ENCODE assay signal across 1 cellular context in the genomic region with DNA sequence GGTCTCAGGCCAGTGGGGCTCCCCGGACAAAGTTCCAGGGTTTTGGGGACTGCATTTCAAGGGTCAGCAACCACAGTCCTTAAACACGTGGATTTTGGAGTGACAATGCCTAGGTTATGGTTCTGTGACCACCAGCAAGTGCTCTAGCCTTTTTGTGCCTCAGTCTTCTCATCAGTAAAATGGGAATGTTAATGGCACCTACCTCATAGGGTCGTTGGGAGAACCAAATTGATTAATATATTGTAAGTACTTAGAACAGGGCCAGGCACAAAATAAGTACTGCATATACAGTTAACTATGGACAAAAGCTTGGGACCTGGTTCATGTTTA.
A peak's percentile ranks its signal among the peaks of the same experiment; 100 is the strongest.
TF ChIP-seq lines count a peak whose summit lies in the region.

No MANE protein-coding gene starts in this region.

TF ChIP-seq in HepG2, 621 proteins besides CTCF, POLR2A, EP300 and RAD21 (continues in another document):
- TF ChIP-seq DR1 (CRISPR knock-in tag; IDR thresholded peaks at IDR 0.05) (no peak), RCOR2 (CRISPR knock-in tag; IDR thresholded peaks at IDR 0.05) (peak; percentile 76; the same call in 1 of the 2 replicates), ZNF24 (IDR thresholded peaks at IDR 0.05) (0 out of 2 replicates have a peak, but pooled peaks have one; percentile 24), ZNF629 (CRISPR knock-in tag; conservative IDR thresholded peaks at IDR 0.05) (peak; percentile 99), ZFP36L1 (CRISPR knock-in tag; IDR thresholded peaks at IDR 0.05) (no peak), ZMYM2 (CRISPR knock-in tag; IDR thresholded peaks at IDR 0.05) (peak; percentile 72; the same call in 1 of the 2 replicates), ADNP (CRISPR knock-in tag; IDR thresholded peaks at IDR 0.05) (peak; percentile 94), MED1 (CRISPR knock-in tag; IDR thresholded peaks at IDR 0.05) (no peak), ZMYM4 (CRISPR knock-in tag; IDR thresholded peaks at IDR 0.05) (peak; percentile 8; the same call in 1 of the 2 replicates), ZNF788 (CRISPR knock-in tag; IDR thresholded peaks at IDR 0.05; ENCODE audit: borderline replicate concordance) (no peak), NCOA2 (CRISPR knock-in tag; IDR thresholded peaks at IDR 0.05) (0 out of 2 replicates have a peak, but pooled peaks have one; percentile 12), PCBP2 (optimal IDR thresholded peaks at IDR 0.05; ENCODE audit: low read depth, low read length, poor library complexity, severe bottlenecking) (no peak), ZNF772 (CRISPR knock-in tag; IDR thresholded peaks at IDR 0.05) (no peak), SALL1 (CRISPR knock-in tag; IDR thresholded peaks at IDR 0.05) (no peak), CHD4 (IDR thresholded peaks at IDR 0.05; ENCODE audit: borderline replicate concordance, low read length) (peak; percentile 99), POLR2G (IDR thresholded peaks at IDR 0.05; ENCODE audit: low read depth, low read length) (no peak), NFRKB (IDR thresholded peaks at IDR 0.05) (no peak), KDM1A (CRISPR knock-in tag; IDR thresholded peaks at IDR 0.05) (peak; percentile 91; the same call in 1 of the 2 replicates), ZNF644 (CRISPR knock-in tag; IDR thresholded peaks at IDR 0.05; ENCODE audit: low read depth) (0 out of 2 replicates have a peak, but pooled peaks have one; percentile 15), SRF (IDR thresholded peaks at IDR 0.05; ENCODE audit: low read depth, low read length) (no peak)
- TF ChIP-seq, protein P1, sequence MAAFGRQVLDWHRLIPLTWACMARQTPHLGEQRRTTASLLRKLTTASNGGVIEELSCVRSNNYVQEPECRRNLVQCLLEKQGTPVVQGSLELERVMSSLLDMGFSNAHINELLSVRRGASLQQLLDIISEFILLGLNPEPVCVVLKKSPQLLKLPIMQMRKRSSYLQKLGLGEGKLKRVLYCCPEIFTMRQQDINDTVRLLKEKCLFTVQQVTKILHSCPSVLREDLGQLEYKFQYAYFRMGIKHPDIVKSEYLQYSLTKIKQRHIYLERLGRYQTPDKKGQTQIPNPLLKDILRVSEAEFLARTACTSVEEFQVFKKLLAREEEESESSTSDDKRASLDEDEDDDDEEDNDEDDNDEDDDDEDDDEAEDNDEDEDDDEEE (CRISPR knock-in tag; IDR thresholded peaks at IDR 0.05): 0 out of 2 replicates have a peak, but pooled peaks have one; percentile 44
- TF ChIP-seq, protein P2, sequence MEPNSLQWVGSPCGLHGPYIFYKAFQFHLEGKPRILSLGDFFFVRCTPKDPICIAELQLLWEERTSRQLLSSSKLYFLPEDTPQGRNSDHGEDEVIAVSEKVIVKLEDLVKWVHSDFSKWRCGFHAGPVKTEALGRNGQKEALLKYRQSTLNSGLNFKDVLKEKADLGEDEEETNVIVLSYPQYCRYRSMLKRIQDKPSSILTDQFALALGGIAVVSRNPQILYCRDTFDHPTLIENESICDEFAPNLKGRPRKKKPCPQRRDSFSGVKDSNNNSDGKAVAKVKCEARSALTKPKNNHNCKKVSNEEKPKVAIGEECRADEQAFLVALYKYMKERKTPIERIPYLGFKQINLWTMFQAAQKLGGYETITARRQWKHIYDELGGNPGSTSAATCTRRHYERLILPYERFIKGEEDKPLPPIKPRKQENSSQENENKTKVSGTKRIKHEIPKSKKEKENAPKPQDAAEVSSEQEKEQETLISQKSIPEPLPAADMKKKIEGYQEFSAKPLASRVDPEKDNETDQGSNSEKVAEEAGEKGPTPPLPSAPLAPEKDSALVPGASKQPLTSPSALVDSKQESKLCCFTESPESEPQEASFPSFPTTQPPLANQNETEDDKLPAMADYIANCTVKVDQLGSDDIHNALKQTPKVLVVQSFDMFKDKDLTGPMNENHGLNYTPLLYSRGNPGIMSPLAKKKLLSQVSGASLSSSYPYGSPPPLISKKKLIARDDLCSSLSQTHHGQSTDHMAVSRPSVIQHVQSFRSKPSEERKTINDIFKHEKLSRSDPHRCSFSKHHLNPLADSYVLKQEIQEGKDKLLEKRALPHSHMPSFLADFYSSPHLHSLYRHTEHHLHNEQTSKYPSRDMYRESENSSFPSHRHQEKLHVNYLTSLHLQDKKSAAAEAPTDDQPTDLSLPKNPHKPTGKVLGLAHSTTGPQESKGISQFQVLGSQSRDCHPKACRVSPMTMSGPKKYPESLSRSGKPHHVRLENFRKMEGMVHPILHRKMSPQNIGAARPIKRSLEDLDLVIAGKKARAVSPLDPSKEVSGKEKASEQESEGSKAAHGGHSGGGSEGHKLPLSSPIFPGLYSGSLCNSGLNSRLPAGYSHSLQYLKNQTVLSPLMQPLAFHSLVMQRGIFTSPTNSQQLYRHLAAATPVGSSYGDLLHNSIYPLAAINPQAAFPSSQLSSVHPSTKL (CRISPR knock-in tag; IDR thresholded peaks at IDR 0.05): no peak
- TF ChIP-seq, protein P3, sequence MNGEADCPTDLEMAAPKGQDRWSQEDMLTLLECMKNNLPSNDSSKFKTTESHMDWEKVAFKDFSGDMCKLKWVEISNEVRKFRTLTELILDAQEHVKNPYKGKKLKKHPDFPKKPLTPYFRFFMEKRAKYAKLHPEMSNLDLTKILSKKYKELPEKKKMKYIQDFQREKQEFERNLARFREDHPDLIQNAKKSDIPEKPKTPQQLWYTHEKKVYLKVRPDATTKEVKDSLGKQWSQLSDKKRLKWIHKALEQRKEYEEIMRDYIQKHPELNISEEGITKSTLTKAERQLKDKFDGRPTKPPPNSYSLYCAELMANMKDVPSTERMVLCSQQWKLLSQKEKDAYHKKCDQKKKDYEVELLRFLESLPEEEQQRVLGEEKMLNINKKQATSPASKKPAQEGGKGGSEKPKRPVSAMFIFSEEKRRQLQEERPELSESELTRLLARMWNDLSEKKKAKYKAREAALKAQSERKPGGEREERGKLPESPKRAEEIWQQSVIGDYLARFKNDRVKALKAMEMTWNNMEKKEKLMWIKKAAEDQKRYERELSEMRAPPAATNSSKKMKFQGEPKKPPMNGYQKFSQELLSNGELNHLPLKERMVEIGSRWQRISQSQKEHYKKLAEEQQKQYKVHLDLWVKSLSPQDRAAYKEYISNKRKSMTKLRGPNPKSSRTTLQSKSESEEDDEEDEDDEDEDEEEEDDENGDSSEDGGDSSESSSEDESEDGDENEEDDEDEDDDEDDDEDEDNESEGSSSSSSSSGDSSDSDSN (CRISPR knock-in tag; IDR thresholded peaks at IDR 0.05): peak; percentile 2; the same call in 1 of the 2 replicates
- TF ChIP-seq, protein P4, sequence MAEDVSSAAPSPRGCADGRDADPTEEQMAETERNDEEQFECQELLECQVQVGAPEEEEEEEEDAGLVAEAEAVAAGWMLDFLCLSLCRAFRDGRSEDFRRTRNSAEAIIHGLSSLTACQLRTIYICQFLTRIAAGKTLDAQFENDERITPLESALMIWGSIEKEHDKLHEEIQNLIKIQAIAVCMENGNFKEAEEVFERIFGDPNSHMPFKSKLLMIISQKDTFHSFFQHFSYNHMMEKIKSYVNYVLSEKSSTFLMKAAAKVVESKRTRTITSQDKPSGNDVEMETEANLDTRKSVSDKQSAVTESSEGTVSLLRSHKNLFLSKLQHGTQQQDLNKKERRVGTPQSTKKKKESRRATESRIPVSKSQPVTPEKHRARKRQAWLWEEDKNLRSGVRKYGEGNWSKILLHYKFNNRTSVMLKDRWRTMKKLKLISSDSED (CRISPR knock-in tag; IDR thresholded peaks at IDR 0.05): no peak
- TF ChIP-seq, protein P5, sequence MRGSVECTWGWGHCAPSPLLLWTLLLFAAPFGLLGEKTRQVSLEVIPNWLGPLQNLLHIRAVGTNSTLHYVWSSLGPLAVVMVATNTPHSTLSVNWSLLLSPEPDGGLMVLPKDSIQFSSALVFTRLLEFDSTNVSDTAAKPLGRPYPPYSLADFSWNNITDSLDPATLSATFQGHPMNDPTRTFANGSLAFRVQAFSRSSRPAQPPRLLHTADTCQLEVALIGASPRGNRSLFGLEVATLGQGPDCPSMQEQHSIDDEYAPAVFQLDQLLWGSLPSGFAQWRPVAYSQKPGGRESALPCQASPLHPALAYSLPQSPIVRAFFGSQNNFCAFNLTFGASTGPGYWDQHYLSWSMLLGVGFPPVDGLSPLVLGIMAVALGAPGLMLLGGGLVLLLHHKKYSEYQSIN (CRISPR knock-in tag; IDR thresholded peaks at IDR 0.05; ENCODE audit: borderline replicate concordance): no peak
- TF ChIP-seq, protein P6, sequence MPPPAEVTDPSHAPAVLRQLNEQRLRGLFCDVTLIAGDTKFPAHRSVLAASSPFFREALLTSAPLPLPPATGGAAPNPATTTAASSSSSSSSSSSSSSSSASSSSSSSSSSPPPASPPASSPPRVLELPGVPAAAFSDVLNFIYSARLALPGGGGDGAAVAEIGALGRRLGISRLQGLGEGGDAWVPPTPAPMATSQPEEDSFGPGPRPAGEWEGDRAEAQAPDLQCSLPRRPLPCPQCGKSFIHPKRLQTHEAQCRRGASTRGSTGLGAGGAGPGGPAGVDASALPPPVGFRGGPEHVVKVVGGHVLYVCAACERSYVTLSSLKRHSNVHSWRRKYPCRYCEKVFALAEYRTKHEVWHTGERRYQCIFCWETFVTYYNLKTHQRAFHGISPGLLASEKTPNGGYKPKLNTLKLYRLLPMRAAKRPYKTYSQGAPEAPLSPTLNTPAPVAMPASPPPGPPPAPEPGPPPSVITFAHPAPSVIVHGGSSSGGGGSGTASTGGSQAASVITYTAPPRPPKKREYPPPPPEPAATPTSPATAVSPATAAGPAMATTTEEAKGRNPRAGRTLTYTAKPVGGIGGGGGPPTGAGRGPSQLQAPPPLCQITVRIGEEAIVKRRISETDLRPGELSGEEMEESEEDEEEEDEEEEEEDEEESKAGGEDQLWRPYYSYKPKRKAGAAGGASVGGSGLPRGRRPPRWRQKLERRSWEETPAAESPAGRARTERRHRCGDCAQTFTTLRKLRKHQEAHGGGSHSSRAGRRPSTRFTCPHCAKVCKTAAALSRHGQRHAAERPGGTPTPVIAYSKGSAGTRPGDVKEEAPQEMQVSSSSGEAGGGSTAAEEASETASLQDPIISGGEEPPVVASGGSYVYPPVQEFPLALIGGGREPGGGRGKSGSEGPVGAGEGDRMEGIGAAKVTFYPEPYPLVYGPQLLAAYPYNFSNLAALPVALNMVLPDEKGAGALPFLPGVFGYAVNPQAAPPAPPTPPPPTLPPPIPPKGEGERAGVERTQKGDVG (CRISPR knock-in tag; IDR thresholded peaks at IDR 0.05; ENCODE audit: borderline replicate concordance): no peak
- TF ChIP-seq, protein P7, sequence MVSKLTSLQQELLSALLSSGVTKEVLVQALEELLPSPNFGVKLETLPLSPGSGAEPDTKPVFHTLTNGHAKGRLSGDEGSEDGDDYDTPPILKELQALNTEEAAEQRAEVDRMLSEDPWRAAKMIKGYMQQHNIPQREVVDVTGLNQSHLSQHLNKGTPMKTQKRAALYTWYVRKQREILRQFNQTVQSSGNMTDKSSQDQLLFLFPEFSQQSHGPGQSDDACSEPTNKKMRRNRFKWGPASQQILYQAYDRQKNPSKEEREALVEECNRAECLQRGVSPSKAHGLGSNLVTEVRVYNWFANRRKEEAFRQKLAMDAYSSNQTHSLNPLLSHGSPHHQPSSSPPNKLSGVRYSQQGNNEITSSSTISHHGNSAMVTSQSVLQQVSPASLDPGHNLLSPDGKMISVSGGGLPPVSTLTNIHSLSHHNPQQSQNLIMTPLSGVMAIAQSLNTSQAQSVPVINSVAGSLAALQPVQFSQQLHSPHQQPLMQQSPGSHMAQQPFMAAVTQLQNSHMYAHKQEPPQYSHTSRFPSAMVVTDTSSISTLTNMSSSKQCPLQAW (CRISPR knock-in tag; IDR thresholded peaks at IDR 0.05): peak; percentile 26; the same call in 1 of the 2 replicates
- TF ChIP-seq, protein P8, sequence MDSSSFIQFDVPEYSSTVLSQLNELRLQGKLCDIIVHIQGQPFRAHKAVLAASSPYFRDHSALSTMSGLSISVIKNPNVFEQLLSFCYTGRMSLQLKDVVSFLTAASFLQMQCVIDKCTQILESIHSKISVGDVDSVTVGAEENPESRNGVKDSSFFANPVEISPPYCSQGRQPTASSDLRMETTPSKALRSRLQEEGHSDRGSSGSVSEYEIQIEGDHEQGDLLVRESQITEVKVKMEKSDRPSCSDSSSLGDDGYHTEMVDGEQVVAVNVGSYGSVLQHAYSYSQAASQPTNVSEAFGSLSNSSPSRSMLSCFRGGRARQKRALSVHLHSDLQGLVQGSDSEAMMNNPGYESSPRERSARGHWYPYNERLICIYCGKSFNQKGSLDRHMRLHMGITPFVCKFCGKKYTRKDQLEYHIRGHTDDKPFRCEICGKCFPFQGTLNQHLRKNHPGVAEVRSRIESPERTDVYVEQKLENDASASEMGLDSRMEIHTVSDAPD (CRISPR knock-in tag; IDR thresholded peaks at IDR 0.05): no peak
- TF ChIP-seq, protein P9, sequence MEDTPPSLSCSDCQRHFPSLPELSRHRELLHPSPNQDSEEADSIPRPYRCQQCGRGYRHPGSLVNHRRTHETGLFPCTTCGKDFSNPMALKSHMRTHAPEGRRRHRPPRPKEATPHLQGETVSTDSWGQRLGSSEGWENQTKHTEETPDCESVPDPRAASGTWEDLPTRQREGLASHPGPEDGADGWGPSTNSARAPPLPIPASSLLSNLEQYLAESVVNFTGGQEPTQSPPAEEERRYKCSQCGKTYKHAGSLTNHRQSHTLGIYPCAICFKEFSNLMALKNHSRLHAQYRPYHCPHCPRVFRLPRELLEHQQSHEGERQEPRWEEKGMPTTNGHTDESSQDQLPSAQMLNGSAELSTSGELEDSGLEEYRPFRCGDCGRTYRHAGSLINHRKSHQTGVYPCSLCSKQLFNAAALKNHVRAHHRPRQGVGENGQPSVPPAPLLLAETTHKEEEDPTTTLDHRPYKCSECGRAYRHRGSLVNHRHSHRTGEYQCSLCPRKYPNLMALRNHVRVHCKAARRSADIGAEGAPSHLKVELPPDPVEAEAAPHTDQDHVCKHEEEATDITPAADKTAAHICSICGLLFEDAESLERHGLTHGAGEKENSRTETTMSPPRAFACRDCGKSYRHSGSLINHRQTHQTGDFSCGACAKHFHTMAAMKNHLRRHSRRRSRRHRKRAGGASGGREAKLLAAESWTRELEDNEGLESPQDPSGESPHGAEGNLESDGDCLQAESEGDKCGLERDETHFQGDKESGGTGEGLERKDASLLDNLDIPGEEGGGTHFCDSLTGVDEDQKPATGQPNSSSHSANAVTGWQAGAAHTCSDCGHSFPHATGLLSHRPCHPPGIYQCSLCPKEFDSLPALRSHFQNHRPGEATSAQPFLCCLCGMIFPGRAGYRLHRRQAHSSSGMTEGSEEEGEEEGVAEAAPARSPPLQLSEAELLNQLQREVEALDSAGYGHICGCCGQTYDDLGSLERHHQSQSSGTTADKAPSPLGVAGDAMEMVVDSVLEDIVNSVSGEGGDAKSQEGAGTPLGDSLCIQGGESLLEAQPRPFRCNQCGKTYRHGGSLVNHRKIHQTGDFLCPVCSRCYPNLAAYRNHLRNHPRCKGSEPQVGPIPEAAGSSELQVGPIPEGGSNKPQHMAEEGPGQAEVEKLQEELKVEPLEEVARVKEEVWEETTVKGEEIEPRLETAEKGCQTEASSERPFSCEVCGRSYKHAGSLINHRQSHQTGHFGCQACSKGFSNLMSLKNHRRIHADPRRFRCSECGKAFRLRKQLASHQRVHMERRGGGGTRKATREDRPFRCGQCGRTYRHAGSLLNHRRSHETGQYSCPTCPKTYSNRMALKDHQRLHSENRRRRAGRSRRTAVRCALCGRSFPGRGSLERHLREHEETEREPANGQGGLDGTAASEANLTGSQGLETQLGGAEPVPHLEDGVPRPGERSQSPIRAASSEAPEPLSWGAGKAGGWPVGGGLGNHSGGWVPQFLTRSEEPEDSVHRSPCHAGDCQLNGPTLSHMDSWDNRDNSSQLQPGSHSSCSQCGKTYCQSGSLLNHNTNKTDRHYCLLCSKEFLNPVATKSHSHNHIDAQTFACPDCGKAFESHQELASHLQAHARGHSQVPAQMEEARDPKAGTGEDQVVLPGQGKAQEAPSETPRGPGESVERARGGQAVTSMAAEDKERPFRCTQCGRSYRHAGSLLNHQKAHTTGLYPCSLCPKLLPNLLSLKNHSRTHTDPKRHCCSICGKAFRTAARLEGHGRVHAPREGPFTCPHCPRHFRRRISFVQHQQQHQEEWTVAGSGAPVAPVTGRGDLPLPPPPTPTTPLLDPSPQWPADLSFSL (CRISPR knock-in tag; IDR thresholded peaks at IDR 0.05): 0 out of 2 replicates have a peak, but pooled peaks have one; percentile 42
